In the genomic region with DNA sequence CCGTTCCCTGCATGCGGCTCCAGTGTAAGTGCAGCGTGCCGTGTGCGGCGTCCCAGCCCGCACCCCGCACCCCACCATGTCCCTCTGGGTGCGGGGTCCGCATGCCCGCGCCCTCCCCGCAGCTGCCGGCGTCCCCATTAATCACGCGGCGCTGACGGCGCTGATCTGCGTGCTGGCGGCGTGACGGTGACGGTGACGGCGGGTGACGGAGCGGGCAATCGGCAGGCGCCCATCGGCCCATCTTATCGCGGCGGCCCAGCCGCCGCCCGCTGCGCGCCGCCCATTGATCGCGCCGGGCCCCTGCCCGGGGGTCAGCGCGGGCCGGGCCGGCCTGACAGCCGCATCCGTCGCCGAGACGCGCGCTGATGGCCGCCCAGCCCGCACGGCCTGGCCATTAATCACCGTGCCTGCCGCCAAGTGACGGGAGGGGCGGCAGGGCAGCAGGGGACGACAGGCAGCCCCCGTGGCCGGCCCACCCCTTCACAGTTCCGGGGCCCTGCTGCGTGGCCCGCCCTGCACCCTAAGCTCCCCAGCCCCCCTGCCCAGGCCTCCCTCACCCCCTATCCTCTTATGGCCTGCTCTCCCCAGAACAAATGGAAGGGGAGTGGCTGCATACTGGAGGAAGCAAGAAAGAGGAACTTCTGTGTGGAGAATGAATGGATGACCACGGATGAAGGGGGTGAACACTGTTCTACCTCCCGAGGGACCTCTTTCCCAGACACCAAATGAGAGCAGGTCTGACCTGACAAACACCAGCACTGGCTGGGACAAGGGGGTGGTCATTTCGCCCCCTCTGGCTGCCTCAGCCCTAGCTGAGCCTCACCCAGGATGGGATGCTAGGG, we compare ENCODE assay signal across 9 cellular contexts. TPM values are rescaled to one million over a fixed set of nuclear protein-coding genes. Genes with fewer than 3 reads are reported as not detected.
A peak's percentile ranks its signal among the peaks of the same experiment; 100 is the strongest.
DNase-seq lines count a peak whose midpoint lies in the region; ATAC-seq and TF ChIP-seq lines count a peak whose summit lies in the region.
"Had no signal": no experiment of that assay in that cellular context is flagged by ENCODE, and none has a peak within 500 bp of the region (broad histone marks: within the 10 kb centered on the region; RNA-seq: fewer than 3 reads in every experiment).

No MANE protein-coding gene starts in this region.

- intact Hi-C loops in heart left ventricle (cut with DNase I) (loop anchor here in 6 of 10 donors (5.0 to 10.0 kb wide), 6 partner anchors 45 to 530 kb away; a partner anchor contains a TSS), posterior vena cava (cut with DNase I) (no loop called here)

- WGBS in heart left ventricle, 4 donors, result 11 to 33% (median 18%) methylated on average over 8 to 72 of the region's 72 CpGs

- peaks cover 0 to 29% (median 13%) of the 10 kb centered on the region in 9 donors for H3K36me3 ChIP-seq in heart left ventricle

- H3K9me3 ChIP-seq in heart left ventricle, result no peaks in the 10 kb centered on the region
- H3K9me3 ChIP-seq: A549 had no signal

- TF ChIP-seq POLR2A in heart left ventricle (IDR thresholded peaks at IDR 0.05), result peak in 1 of 2 donors; percentile 23

- H3K27ac ChIP-seq in heart left ventricle, result peak overlapping the region in 4 of 12 donors; percentile 31 to 65 (median 46)

- H3K4me3 ChIP-seq in heart left ventricle, result peak overlapping the region; percentile 20 to 63 (median 52)
- H3K4me3 ChIP-seq: A549 had no signal

- DNase-seq in NCI-H1092 treated with DMSO at 0.1 percent for 48 hours (lab: John Stamatoyannopoulos, UW), result peak; percentile 5
- DNase-seq in NCI-H1092 (lab: John Stamatoyannopoulos, UW), result no peak
- DNase-seq in activated T-helper 9 cell treated with anti-CD3 and anti-CD28 coated beads, Interleukin-2, amount 50 U/mL, for 16 hours (ENCODE audit: low read depth), result peak; percentile 15
- DNase-seq in heart left ventricle, result peak in 2 of 5 donors; percentile 43 to 50
- DNase-seq in posterior vena cava (ENCODE audit: low spot score), result peak; percentile 89

- no peaks in the 10 kb centered on the region for H3K27me3 ChIP-seq in heart left ventricle

- peaks cover 0 to 72% (median 31%) of the 10 kb centered on the region in 12 donors for H3K4me1 ChIP-seq in heart left ventricle

- TF ChIP-seq CTCF in heart left ventricle (IDR thresholded peaks at IDR 0.05), result no peak

- ATAC-seq in heart left ventricle (peak in 2 of 4 donors; percentile 0 to 2), GM19023 (IDR thresholded peaks at IDR 0.05; ENCODE audit: unreplicated experiment) (no peak), GM21723 (IDR thresholded peaks at IDR 0.05; ENCODE audit: unreplicated experiment) (no peak), HG03095 (IDR thresholded peaks at IDR 0.05; ENCODE audit: unreplicated experiment) (no peak)

RNA-seq across cellular contexts. Expression of a gene that starts 24.8 kb away (rescaled TPM):
- total RNA-seq in heart left ventricle, result 100 to 1,000 TPM in 2 of 9 donors, 10 to 100 TPM in 7; 52.7 to 116 (median 78.2) TPM
- 100 to 1,000 TPM in 1 of 2 donors, 10 to 100 TPM in 1; 36.5 to 179 TPM for polyA plus RNA-seq in heart left ventricle
- 100 to 1,000 TPM; 188 to 199 TPM for total RNA-seq in posterior vena cava

RNA-seq across cellular contexts. Expression of a gene that starts 46.6 kb away (rescaled TPM):
- total RNA-seq in heart left ventricle (10 to 100 TPM; 19.1 to 39.9 (median 26.2) TPM), posterior vena cava (10 to 100 TPM; 18.4 to 19.0 TPM)
- 10 to 100 TPM; 14.1 to 44.6 TPM for polyA plus RNA-seq in heart left ventricle

Comparison
In these comparisons a context has a peak if more than half of its experiments do, and no peak if none do; other contexts are left out.
1. intact Hi-C loops: an anchor here in heart left ventricle (5.0 to 10.0 kb wide); none called in posterior vena cava.